18 cellular contexts compared by ENCODE assay signal in the genomic region with DNA sequence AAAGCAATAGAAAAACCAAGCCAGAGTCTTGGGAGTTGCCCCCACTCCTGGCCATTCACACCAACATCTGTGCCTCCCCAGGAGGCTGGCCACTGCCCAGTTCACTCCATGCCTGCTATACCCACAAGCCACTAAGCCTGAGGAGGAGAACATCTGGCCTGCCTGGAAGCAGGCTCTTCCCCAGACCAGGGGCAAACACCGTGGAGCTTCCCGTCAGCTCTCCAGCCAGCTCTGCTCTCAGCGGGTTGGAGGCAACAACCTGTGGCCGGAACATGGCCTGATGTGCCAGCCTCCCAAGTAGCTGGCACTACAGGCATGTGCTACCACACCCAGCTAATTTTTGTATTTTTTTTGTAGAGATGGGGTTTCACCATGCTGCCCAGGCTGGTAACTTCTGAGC. TPM values are rescaled to one million over a fixed set of nuclear protein-coding genes. Genes with fewer than 3 reads are reported as not detected.
DNase-seq lines count a peak whose midpoint lies in the region; ATAC-seq, FAIRE-seq and TF ChIP-seq lines count a peak whose summit lies in the region.
"Had no signal": no experiment of that assay in that cellular context is flagged by ENCODE, and none has a peak within 500 bp of the region (broad histone marks: within the 10 kb centered on the region; RNA-seq: fewer than 3 reads in every experiment).

No MANE protein-coding gene starts in this region.

- no peak for FAIRE-seq in K562 (lab: Jason Lieb, UNC)
- FAIRE-seq: A549, G401.6, GM12891, GM19239, H1 had no signal

- in situ Hi-C loops in K562 (cut with MboI) = no loop called here

- BruUV-seq in PC-3 (replicated peaks; lab: Mats Ljungman, UMichigan) (no TSS peak), K562 (replicated peaks; lab: Mats Ljungman, UMichigan) (no TSS peak), OCI-LY7 (replicated peaks; lab: Mats Ljungman, UMichigan) (no TSS peak)

- H3K9me3 ChIP-seq in DND-41 (ENCODE audit: insufficient read depth, low read length, severe bottlenecking) (peaks cover 13% of the 10 kb centered on the region), PC-3 (ENCODE audit: low read length) (0 out of 2 replicates have a peak, but pooled peaks cover 6% of the 10 kb centered on the region), K562 (replicated peaks; ENCODE audit: control insufficient read depth, insufficient read depth, low read depth, low read length) (peaks cover 8% of the 10 kb centered on the region), OCI-LY7 (ENCODE audit: low read length) (no peaks in the 10 kb centered on the region)

- POLR2A ChIA-PET in PC-3 (lab: Charles Lee; ENCODE audit: unreplicated experiment) = no interaction called here
- POLR2A ChIA-PET in K562 (lab: Yijun Ruan, JAX) = no interaction called here
- POLR2A ChIA-PET in OCI-LY7 (lab: Charles Lee) = no interaction called here

- no peaks in the 10 kb centered on the region for H3K9me1 ChIP-seq in K562 (ENCODE audit: control insufficient read depth, insufficient read depth, low read length)

- H3K79me2 ChIP-seq in DND-41 (ENCODE audit: insufficient read depth, low read length) (no peaks in the 10 kb centered on the region), PC-3 (ENCODE audit: low read length) (no peaks in the 10 kb centered on the region), K562 (ENCODE audit: control insufficient read depth, insufficient read depth, low read length) (no peaks in the 10 kb centered on the region), OCI-LY7 (ENCODE audit: insufficient read depth, low read depth, low read length) (no peaks in the 10 kb centered on the region)

- CTCF ChIA-PET in PC-3 (lab: Charles Lee) (no interaction called here), K562 (lab: Yijun Ruan, JAX; ENCODE audit: low intra/inter-chr PET ratio) (no interaction called here), OCI-LY7 (lab: Charles Lee; ENCODE audit: unreplicated experiment) (no interaction called here)

- peaks cover 4% of the 10 kb centered on the region; the same call in 1 of the 2 replicates for H3K36me3 ChIP-seq in DND-41 (ENCODE audit: insufficient read depth, low read length)
- no peaks in the 10 kb centered on the region for H3K36me3 ChIP-seq in PC-3 (ENCODE audit: low read depth, low read length)
- H3K36me3 ChIP-seq in K562 (ENCODE audit: control insufficient read depth, insufficient read depth, low read length) = peaks cover 4% of the 10 kb centered on the region; the same call in 1 of the 3 replicates
- H3K36me3 ChIP-seq in OCI-LY7 (ENCODE audit: insufficient read depth, low read length) = no peaks in the 10 kb centered on the region
- H3K36me3 ChIP-seq: BLaER1 had no signal

- no peak for TF ChIP-seq EP300 in K562 (IDR thresholded peaks at IDR 0.05; ENCODE audit: low read length)

- H3K4me1 ChIP-seq in DND-41 (ENCODE audit: insufficient read depth, low read length) (no peaks in the 10 kb centered on the region), PC-3 (ENCODE audit: insufficient read depth, low read length) (no peaks in the 10 kb centered on the region), K562 (replicated peaks in 1 of 2; ENCODE audit: control insufficient read depth in 2 of 2, insufficient read depth in 2 of 2, low read length in 2 of 2) (no peaks in the 10 kb centered on the region), OCI-LY7 (ENCODE audit: insufficient read depth, low read length, poor library complexity, severe bottlenecking) (no peaks in the 10 kb centered on the region)
- H3K4me1 ChIP-seq: A549, BLaER1 had no signal

- no peak for TF ChIP-seq POLR2A in K562 (conservative IDR thresholded peaks at IDR 0.05)

- H2AFZ ChIP-seq in DND-41 (ENCODE audit: low read depth, low read length) = no peak overlapping the region
- H2AFZ ChIP-seq in PC-3 (ENCODE audit: low read length) = no peak overlapping the region
- no peak overlapping the region for H2AFZ ChIP-seq in K562 (ENCODE audit: low read depth, low read length)
- no peak overlapping the region for H2AFZ ChIP-seq in OCI-LY7 (ENCODE audit: low read length)

- H4K20me1 ChIP-seq in DND-41 (ENCODE audit: insufficient read depth, low read length) (no peaks in the 10 kb centered on the region), PC-3 (ENCODE audit: low read length) (no peaks in the 10 kb centered on the region), K562 (replicated peaks; ENCODE audit: control insufficient read depth, insufficient read depth, low read length) (no peaks in the 10 kb centered on the region), OCI-LY7 (ENCODE audit: insufficient read depth, low read length) (no peaks in the 10 kb centered on the region)
- H4K20me1 ChIP-seq: BLaER1 had no signal

- no peaks in the 10 kb centered on the region for H3K9me2 ChIP-seq in PC-3 (replicated peaks; ENCODE audit: low read length)
- H3K9me2 ChIP-seq in OCI-LY7 (ENCODE audit: insufficient read depth, low read length) = no peaks in the 10 kb centered on the region

- H3K4me2 ChIP-seq in DND-41 (ENCODE audit: insufficient read depth, low read length) (no peak overlapping the region), PC-3 (ENCODE audit: low read length) (no peak overlapping the region), K562 (ENCODE audit: insufficient read depth, low read length) (no peak overlapping the region), OCI-LY7 (ENCODE audit: low read length) (no peak overlapping the region)
- H3K4me2 ChIP-seq: A549, BLaER1 had no signal

- H3K27me3 ChIP-seq in DND-41 (ENCODE audit: insufficient read depth, low read length, poor library complexity) = no peaks in the 10 kb centered on the region
- H3K27me3 ChIP-seq in PC-3 (ENCODE audit: low read length) = no peaks in the 10 kb centered on the region
- H3K27me3 ChIP-seq in K562 (ENCODE audit: control insufficient read depth in 2 of 2, insufficient read depth in 2 of 2, low read length in 2 of 2) = peaks cover 3 to 11% of the 10 kb centered on the region in 2 experiments; a peak in 4 of 5 replicates
- H3K27me3 ChIP-seq: BLaER1 had no signal

- DNase-seq in DMS 273 (lab: John Stamatoyannopoulos, UW; ENCODE audit: unreplicated experiment) (peak; percentile 67), DMS 273 treated with DMSO at 0.1 percent for 48 hours (lab: John Stamatoyannopoulos, UW) (no peak), DND-41 (no peak), PC-3 (no peak), K562 (ENCODE audit: extremely low read depth in 1 of 4, low spot score in 3 of 4) (no peak), AG20443 (ENCODE audit: low spot score) (no peak), OCI-LY7 (ENCODE audit: low spot score) (no peak)
- DNase-seq: CD4-positive, alpha-beta memory T cell; DMS53; H9 had no signal

- no peak overlapping the region for H3K9ac ChIP-seq in DND-41 (ENCODE audit: low read depth, low read length)
- no peak overlapping the region for H3K9ac ChIP-seq in PC-3 (ENCODE audit: low read length)
- H3K9ac ChIP-seq in K562 (ENCODE audit: insufficient read depth in 1 of 2, low read depth in 2 of 2, low read length in 2 of 2) = no peak overlapping the region
- H3K9ac ChIP-seq: BLaER1 had no signal

- no peak overlapping the region for H3K27ac ChIP-seq in DND-41 (ENCODE audit: low read length)
- no peak overlapping the region for H3K27ac ChIP-seq in PC-3 (ENCODE audit: low read length)
- no peak overlapping the region for H3K27ac ChIP-seq in K562 (ENCODE audit: extremely low read depth, low read depth, low read length)
- no peak overlapping the region for H3K27ac ChIP-seq in OCI-LY7 (ENCODE audit: low read depth, low read length, poor library complexity, severe bottlenecking)
- H3K27ac ChIP-seq: 22Rv1, A549, BLaER1, HL-60 had no signal

- H3K4me3 ChIP-seq in DND-41 (ENCODE audit: low read depth in 1 of 2, low read length in 2 of 2) (no peak overlapping the region), PC-3 (ENCODE audit: low read length) (no peak overlapping the region), K562 (no peak overlapping the region), OCI-LY7 (ENCODE audit: low read depth, low read length, poor library complexity, severe bottlenecking) (no peak overlapping the region)
- H3K4me3 ChIP-seq: A549, BLaER1 had no signal

- ATAC-seq in DND-41 (ENCODE audit: insufficient read depth, low read depth) (peak; percentile 21; the same call in 1 of the 3 replicates), PC-3 (peak; percentile 20; the same call in 1 of the 2 replicates), K562 (no peak)
- ATAC-seq: A549 had no signal

- no peaks in the 10 kb centered on the region for H3F3A ChIP-seq in PC-3 (ENCODE audit: low read length, unreplicated experiment)

- no peak for TF ChIP-seq CTCF in DND-41 (IDR thresholded peaks at IDR 0.05; ENCODE audit: borderline replicate concordance, extremely low read depth, low read length, poor library complexity, severe bottlenecking)
- TF ChIP-seq CTCF in PC-3 (conservative IDR thresholded peaks at IDR 0.05; ENCODE audit: low read depth, low read length) = no peak
- no peak for TF ChIP-seq CTCF in K562 (IDR thresholded peaks at IDR 0.05 in 2 of 3, conservative IDR thresholded peaks at IDR 0.05 in 1 of 3; ENCODE audit: insufficient read depth in 2 of 3, low read depth in 1 of 3, low read length in 3 of 3)
- no peak for TF ChIP-seq CTCF in OCI-LY7 (conservative IDR thresholded peaks at IDR 0.05; ENCODE audit: low read length)

- intact Hi-C loops in PC-3 (cut with micrococcal nuclease) (no loop called here), K562 (cut with micrococcal nuclease) (no loop called here), OCI-LY7 (cut with micrococcal nuclease; ENCODE audit: unreplicated experiment) (no loop called here)

- TF ChIP-seq RAD21 in K562 (CRISPR knock-in tag; conservative IDR thresholded peaks at IDR 0.05 in 1 of 2, IDR thresholded peaks at IDR 0.05 in 1 of 2) = no peak

- 93% methylated on average over 4 of the region's 4 CpGs for WGBS in K562 (ENCODE audit: insufficient coverage, low coverage, missing lambda C conversion rate)

RNA-seq across cellular contexts. Expression of a gene that starts 9.1 kb away (rescaled TPM):
- 3.2 and 3.6 TPM in 2 replicates for total RNA-seq in PC-3 (2014; rRNA removed)
- not detected in 2 replicates for total RNA-seq in K562 (2011; cell fraction: chromatin; rRNA removed; ENCODE audit: low replicate concordance)
- total RNA-seq in K562 (2011; cell fraction: nucleolus; rRNA removed) = not detected in 2 replicates
- not detected in 2 replicates for total RNA-seq in K562 (2011; cell fraction: nucleoplasm; rRNA removed)
- total RNA-seq in K562 (2014; rRNA removed) = not detected in 2 replicates
- not detected in 2 replicates for total RNA-seq in K562 (2014; rRNA removed; fragmentation: Illumina TruSeq; extraction: Trizol)
- not detected in 2 replicates for total RNA-seq in K562 (2015; rRNA removed; fragmentation: Illumina TruSeq; extraction: Trizol)
- total RNA-seq in K562 (2021) = 0.09 TPM in 1 of 2 replicates, not detected in the other
- not detected in 2 replicates for polyA plus RNA-seq in K562 (2011; rRNA removed)
- polyA plus RNA-seq in K562 (2011; cell fraction: cytosol; rRNA removed) = not detected in 2 replicates
- polyA plus RNA-seq in K562 (2011; cell fraction: nucleus; rRNA removed) = not detected in 2 replicates
- 0.04 TPM in 1 of 2 replicates, not detected in the other for polyA plus RNA-seq in K562 (2012)
- polyA plus RNA-seq in K562 (2014; fragmentation: Illumina TruSeq; extraction: Trizol) = not detected in 2 replicates
- not detected for polyA plus RNA-seq in K562 (2014; fragmentation: Nextera tagmentation; extraction: Ambion mirVana)
- polyA plus RNA-seq in K562 (2014; rRNA removed) = not detected in 2 replicates
- not detected in 2 replicates for polyA minus RNA-seq in K562 (2011; rRNA and poly(A)+ RNA removed)
- 0.73 TPM in 1 of 2 replicates, not detected in the other for polyA minus RNA-seq in K562 (2011; cell fraction: cytosol; rRNA and poly(A)+ RNA removed)
- polyA minus RNA-seq in K562 (2011; cell fraction: nucleus; rRNA and poly(A)+ RNA removed) = not detected in 2 replicates
- 0.39 TPM in 1 of 2 replicates, not detected in the other for total RNA-seq in OCI-LY7 (2014; rRNA removed; shearing (Covaris generic))
- 0.35 and 0.70 TPM in 2 replicates for total RNA-seq in OCI-LY7 (2022)
